ENCODE assay signal across 10 cellular contexts in genomic region chr3:81419196-81419595, GRCh38.
A peak's percentile ranks its signal among the peaks of the same experiment; 100 is the strongest.
DNase-seq lines count a peak whose midpoint lies in the region; ATAC-seq and TF ChIP-seq lines count a peak whose summit lies in the region.
"Had no signal": no experiment of that assay in that cellular context is flagged by ENCODE, and none has a peak within 500 bp of the region (broad histone marks: within the 10 kb centered on the region; RNA-seq: fewer than 3 reads in every experiment).

No MANE protein-coding gene starts in this region.

- H3K9me3 ChIP-seq in PC-3 (ENCODE audit: low read length) = no peaks in the 10 kb centered on the region

- H3K36me3 ChIP-seq in PC-3 (ENCODE audit: low read depth, low read length) = no peaks in the 10 kb centered on the region

- H3K4me1 ChIP-seq in PC-3 (ENCODE audit: insufficient read depth, low read length) = no peaks in the 10 kb centered on the region

- H3K9me2 ChIP-seq in PC-3 (replicated peaks; ENCODE audit: low read length) = no peaks in the 10 kb centered on the region

- no peak overlapping the region for H3K9ac ChIP-seq in PC-3 (ENCODE audit: low read length)

- H3K79me2 ChIP-seq in PC-3 (ENCODE audit: low read length) = no peaks in the 10 kb centered on the region

- no peak overlapping the region for H3K27ac ChIP-seq in PC-3 (ENCODE audit: low read length)

- H4K20me1 ChIP-seq in PC-3 (ENCODE audit: low read length) = no peaks in the 10 kb centered on the region

- ATAC-seq in GM18867 (IDR thresholded peaks at IDR 0.05; ENCODE audit: unreplicated experiment) = peak; percentile 67
- ATAC-seq in PC-3 = peak; percentile 63; the same call in 1 of the 2 replicates
- no peak for ATAC-seq in HG03354 (IDR thresholded peaks at IDR 0.05; ENCODE audit: poor library complexity, severe bottlenecking, unreplicated experiment)
- no peak for ATAC-seq in GM21529 (IDR thresholded peaks at IDR 0.05; ENCODE audit: unreplicated experiment)
- no peak for ATAC-seq in left ventricle myocardium superior
- ATAC-seq: T-cell had no signal

- no TSS peak for BruUV-seq in PC-3 (replicated peaks; lab: Mats Ljungman, UMichigan)

- intact Hi-C loops in PC-3 (cut with micrococcal nuclease) (loop anchor here (1.0 to 5.0 kb wide), 5 partner anchors 67 to 224 kb away; no protein-coding TSS in a partner anchor), left ventricle myocardium superior (cut with micrococcal nuclease) (no loop called here)

- no peak overlapping the region for H2AFZ ChIP-seq in PC-3 (ENCODE audit: low read length)

- H3K27me3 ChIP-seq in PC-3 (ENCODE audit: low read length) = no peaks in the 10 kb centered on the region

- H3K4me2 ChIP-seq in PC-3 (ENCODE audit: low read length) = no peak overlapping the region

- no peak for DNase-seq in AG04449 (ENCODE audit: low read depth, low spot score)
- peak; percentile 54 for DNase-seq in PC-3
- peak; percentile 2 to 46 for DNase-seq in foreskin fibroblast
- no peak for DNase-seq in NCI-H1048 (lab: John Stamatoyannopoulos, UW)
- DNase-seq in left ventricle myocardium superior = no peak
- DNase-seq: foreskin melanocyte, T-cell had no signal

- H3F3A ChIP-seq in PC-3 (ENCODE audit: low read length, unreplicated experiment) = no peaks in the 10 kb centered on the region

- H3K4me3 ChIP-seq in AG04449 (ENCODE audit: low read depth, low read length) (no peak overlapping the region), PC-3 (ENCODE audit: low read length) (no peak overlapping the region), foreskin fibroblast (ENCODE audit: low read depth in 1 of 2, low read length in 2 of 2) (no peak overlapping the region)

- POLR2A ChIA-PET in AG04449 (lab: Yijun Ruan, JAX) (no interaction called here), PC-3 (lab: Charles Lee; ENCODE audit: unreplicated experiment) (no interaction called here)

- TF ChIP-seq CTCF in AG04449 (IDR thresholded peaks at IDR 0.05; ENCODE audit: insufficient read depth, low read length, missing control alignments) (peak; percentile 17), PC-3 (conservative IDR thresholded peaks at IDR 0.05; ENCODE audit: low read depth, low read length) (peak; percentile 77), foreskin fibroblast (IDR thresholded peaks at IDR 0.05; ENCODE audit: low read depth, low read length) (peak; percentile 25)

- CTCF ChIA-PET in AG04449 (lab: Yijun Ruan, JAX) = interaction anchor here (0.9 to 3.7 kb wide), 20 partner anchors 9 to 715 kb away, joined by 3 to 29 read pairs (median 4); no protein-coding TSS in a partner anchor
- CTCF ChIA-PET in PC-3 (lab: Charles Lee) = interaction anchor here (0.6 to 1.3 kb wide), 7 partner anchors 66 to 775 kb away, joined by 3 to 7 read pairs (median 4); no protein-coding TSS in a partner anchor

Comparison
In these comparisons a context has a peak if more than half of its experiments do, and no peak if none do; other contexts are left out.
1. DNase-seq: peak in PC-3 (single experiment) and foreskin fibroblast (2 of 2); none in AG04449 (single experiment), NCI-H1048 (single experiment) and left ventricle myocardium superior (single experiment).
2. CTCF ChIP-seq: peak in every context shown above with its lines; median percentile 77 in PC-3; 25 in foreskin fibroblast; 17 in AG04449.
3. ATAC-seq: peak in GM18867 (single experiment) and PC-3 (single experiment); none in HG03354 (single experiment), GM21529 (single experiment) and left ventricle myocardium superior (single experiment).